In genomic region chr1:98661544-98662353, GRCh38 we compare ENCODE assay signal across 8 cellular contexts. TPM values are rescaled to one million over a fixed set of nuclear protein-coding genes. Genes with fewer than 3 reads are reported as not detected.
DNase-seq lines count a peak whose midpoint lies in the region; ATAC-seq and TF ChIP-seq lines count a peak whose summit lies in the region.

TSS of gene SNX7 (plus strand) at chr1:98661721. CDS start at chr1:98661732, 11 bp downstream.

- H3K36me3 ChIP-seq in BJ (ENCODE audit: control insufficient read depth, insufficient read depth, low read length), result no peaks in the 10 kb centered on the region
- no peaks in the 10 kb centered on the region for H3K36me3 ChIP-seq in breast epithelium
- no peaks in the 10 kb centered on the region for H3K36me3 ChIP-seq in iPS DF 6.9 (ENCODE audit: control insufficient read depth, insufficient read depth, low read length)

- no peak for DNase-seq in BJ (ENCODE audit: low read depth)
- DNase-seq in NCI-H748 treated with DMSO at 0.1 percent for 48 hours (lab: John Stamatoyannopoulos, UW), result peak; percentile 45
- DNase-seq in breast epithelium (ENCODE audit: low spot score in 2 of 2), result peak; percentile 72 to 88
- peak; percentile 16 for DNase-seq in iPS DF 6.9 (ENCODE audit: low read depth, low spot score)
- peak; percentile 27 for DNase-seq in pulmonary artery endothelial cell (ENCODE audit: low read depth, low spot score)
- no peak for DNase-seq in cerebellar nuclear complex (lab: John Stamatoyannopoulos, UW)

- CTCF ChIA-PET in BJ (lab: Yijun Ruan, JAX), result interaction anchor here (0.6 to 0.9 kb wide), 2 partner anchors 10 to 338 kb away, joined by 3 to 5 read pairs; no protein-coding TSS in a partner anchor

- POLR2A ChIA-PET in BJ (lab: Charles Lee), result no interaction called here

- TF ChIP-seq POLR2A in breast epithelium (IDR thresholded peaks at IDR 0.05), result no peak

- H3K4me1 ChIP-seq in breast epithelium (no peaks in the 10 kb centered on the region), iPS DF 6.9 (ENCODE audit: control insufficient read depth, insufficient read depth, low read length) (no peaks in the 10 kb centered on the region)

- no peaks in the 10 kb centered on the region for H3K27me3 ChIP-seq in BJ (ENCODE audit: control insufficient read depth, insufficient read depth, low read length)
- H3K27me3 ChIP-seq in breast epithelium, result no peaks in the 10 kb centered on the region
- H3K27me3 ChIP-seq in iPS DF 6.9 (ENCODE audit: control insufficient read depth, insufficient read depth, low read length), result no peaks in the 10 kb centered on the region

- WGBS in iPS DF 6.9 (ENCODE audit: insufficient coverage, insufficient read length), result no CpG with 5 or more reads among the region's 80 CpGs

- intact Hi-C loops in breast epithelium (cut with DNase I; ENCODE audit: low total_unique reads), result no loop called here

- peak within 1 kb of the TSS; percentile 83 for H3K4me3 ChIP-seq in BJ (ENCODE audit: low read depth, low read length)
- peak within 1 kb of the TSS; percentile 78 to 87 (median 86) for H3K4me3 ChIP-seq in breast epithelium
- peak within 1 kb of the TSS; percentile 79 for H3K4me3 ChIP-seq in iPS DF 6.9 (ENCODE audit: low read length)

- ATAC-seq in GM18868 (IDR thresholded peaks at IDR 0.05; ENCODE audit: unreplicated experiment) (peak; percentile 93), HG03097 (IDR thresholded peaks at IDR 0.05; ENCODE audit: low FRiP score, unreplicated experiment) (peak; percentile 91)

- TF ChIP-seq CTCF in BJ (IDR thresholded peaks at IDR 0.05; ENCODE audit: insufficient read depth, low read depth, low read length) (peak; percentile 17; the same call in 1 of the 2 replicates), breast epithelium (IDR thresholded peaks at IDR 0.05) (no peak)

- peak within 1 kb of the TSS; percentile 87 to 92 for H3K27ac ChIP-seq in breast epithelium
- no peak within 1 kb of the TSS for H3K27ac ChIP-seq in iPS DF 6.9 (ENCODE audit: low read length)

- H3K9me3 ChIP-seq in breast epithelium, result no peaks in the 10 kb centered on the region
- H3K9me3 ChIP-seq in iPS DF 6.9 (ENCODE audit: control insufficient read depth, insufficient read depth, low read length), result no peaks in the 10 kb centered on the region

RNA-seq across cellular contexts. Expression of gene SNX7, which starts in this region (rescaled TPM):
- 13.4 and 36.4 TPM in 2 replicates for polyA plus RNA-seq in BJ (2011; rRNA removed)
- 8.1 and 12.2 TPM in 2 replicates for polyA minus RNA-seq in BJ (2011; rRNA and poly(A)+ RNA removed)
- total RNA-seq in breast epithelium (10 to 100 TPM; 22.6 to 31.5 (median 24.0) TPM), pulmonary artery endothelial cell (51.6 and 60.0 TPM in 2 replicates)

Comparison
In these comparisons a context has a peak if more than half of its experiments do, and no peak if none do; other contexts are left out.
1. DNase-seq: peak in NCI-H748 treated with DMSO at 0.1 percent for 48 hours (single experiment), breast epithelium (2 of 2), iPS DF 6.9 (single experiment) and pulmonary artery endothelial cell (single experiment); none in BJ (single experiment) and cerebellar nuclear complex (0 of 2).
2. Peak in every context shown above with its lines, with median percentiles within 50 percentile points of each other: H3K4me3 ChIP-seq.